19 cellular contexts compared by ENCODE assay signal in genomic region chr2:38981670-38982357, GRCh38.
"Had no signal": no experiment of that assay in that cellular context is flagged by ENCODE, and none has a peak within 500 bp of the region (broad histone marks: within the 10 kb centered on the region; RNA-seq: fewer than 3 reads in every experiment).

No MANE protein-coding gene starts in this region.

- DNase-seq: KBM-7, MV-4-11, NCI-H1048, NCI-H1105, NCI-H1694, NCI-H187 treated with DMSO at 0.1 percent for 48 hours, NCI-H2107, NCI-H345, NCI-H446 treated with DMSO at 0.1 percent for 48 hours, NCI-H510A treated with DMSO at 0.1 percent for 48 hours, NCI-H526, Right ventricle myocardium superior, RPMI8226, SIG-M5 had no signal

- H3K9me3 ChIP-seq: SJSA1 had no signal

- H3K27ac ChIP-seq: HL-60, SJSA1, SK-N-MC had no signal

- FAIRE-seq: HTR-8/SVneo, RCC 7860 had no signal

- H3K27me3 ChIP-seq: SJSA1 had no signal

- H3K4me3 ChIP-seq: SJSA1, SK-N-MC had no signal

- H3K4me1 ChIP-seq: SJSA1 had no signal
